1 cellular context compared by ENCODE assay signal in genomic region chr13:39048806-39049205, GRCh38.
TF ChIP-seq lines count a peak whose summit lies in the region.

No MANE protein-coding gene starts in this region.

TF ChIP-seq in endothelial cell of umbilical vein, 7 proteins besides CTCF, POLR2A, EP300 and RAD21:
- TF ChIP-seq FOS (IDR thresholded peaks at IDR 0.05; ENCODE audit: borderline replicate concordance, insufficient read depth, low read length): no peak
- TF ChIP-seq MYC (IDR thresholded peaks at IDR 0.05; ENCODE audit: low read depth, low read length): no peak
